Comparison of ENCODE assay signal across 20 cellular contexts in the genomic region with DNA sequence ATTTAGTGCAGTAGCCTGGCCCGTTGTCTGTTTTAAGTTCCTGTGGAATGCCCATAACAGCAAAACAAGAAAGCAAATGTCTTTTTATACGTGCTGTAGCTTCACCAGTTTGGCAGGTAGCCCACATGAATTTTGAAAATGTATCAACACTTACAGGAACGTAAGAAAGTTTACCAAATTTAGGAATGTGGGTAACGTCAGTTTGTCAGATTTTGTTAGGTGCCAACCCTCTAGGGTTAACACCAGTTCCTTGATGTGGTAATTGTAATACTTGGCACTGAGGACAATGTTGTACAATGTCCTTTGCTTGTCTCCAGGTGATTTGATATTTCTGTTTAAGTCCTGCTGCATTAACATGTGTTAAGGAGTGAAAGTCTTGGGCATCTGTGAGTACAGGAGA. TPM values are rescaled to one million over a fixed set of nuclear protein-coding genes. Genes with fewer than 3 reads are reported as not detected.
DNase-seq lines count a peak whose midpoint lies in the region; ATAC-seq and TF ChIP-seq lines count a peak whose summit lies in the region.
"Had no signal": no experiment of that assay in that cellular context is flagged by ENCODE, and none has a peak within 500 bp of the region (broad histone marks: within the 10 kb centered on the region; RNA-seq: fewer than 3 reads in every experiment).

No MANE protein-coding gene starts in this region.

- H3K4me1 Mint-ChIP-seq in activated CD8-positive, alpha-beta memory T cell treated with anti-CD3 and anti-CD28 coated beads, Interleukin-2, amount 10 ng/mL, durations not matched to agents 7 days and 5 days: peaks cover 48% of the 10 kb centered on the region
- H3K4me1 Mint-ChIP-seq in T-helper 1 cell treated with Interleukin-12 subunit alpha and Interleukin-12 subunit beta and Interleukin-4 antibody, amounts not matched to agents 30 μg/mL and 1 μg/mL, for 36 hours (ENCODE audit: low read depth): peaks cover 52% of the 10 kb centered on the region
- H3K4me1 Mint-ChIP-seq in activated naive CD8-positive, alpha-beta T cell treated with anti-CD3 and anti-CD28 coated beads, Interleukin-2, amount 50 U/mL, for 24 hours: peaks cover 73% of the 10 kb centered on the region
- H3K4me1 Mint-ChIP-seq in H9: peaks cover 40 to 43% of the 10 kb centered on the region in 2 experiments
- H3K4me1 Mint-ChIP-seq: activated B cell treated with CpG ODN at 0.5 μM for 24 hours, B cell, endodermal cell had no signal

- H2BK120ac ChIP-seq in H9 (ENCODE audit: low read depth, low read length, poor library complexity, severe bottlenecking): no peak overlapping the region

- no peak overlapping the region for H3K18ac ChIP-seq in H9 (ENCODE audit: insufficient read length, low read depth, low read length)

- CTCF ChIA-PET in activated CD8-positive, alpha-beta memory T cell treated with anti-CD3 and anti-CD28 coated beads, Interleukin-2, amount 10 ng/mL, durations not matched to agents 7 days and 5 days (lab: Charles Lee): interaction anchor here (1.0 to 1.7 kb wide), 4 partner anchors 9 to 44 kb away, joined by 3 to 4 read pairs (median 4); no protein-coding TSS in a partner anchor

- H3K27ac ChIP-seq in spleen (peak overlapping the region; percentile 5 to 93 (median 48)), H9 (ENCODE audit: insufficient read length, low read depth, low read length) (no peak overlapping the region)
- H3K27ac ChIP-seq: tibial nerve had no signal

- H3T11ph ChIP-seq in H9 (ENCODE audit: low read length): no peak overlapping the region

- no peak overlapping the region for H4K91ac ChIP-seq in H9 (ENCODE audit: insufficient read length, low read depth, low read length)

- intact Hi-C loops in spleen (cut with DNase I; ENCODE audit: low total_unique reads): no loop called here

- H2AK5ac ChIP-seq in H9 (ENCODE audit: insufficient read length, low read length): no peak overlapping the region

- H4K8ac ChIP-seq in H9 (replicated peaks; ENCODE audit: insufficient read length, low read depth, low read length): no peak overlapping the region

- H3K27me3 Mint-ChIP-seq in activated CD8-positive, alpha-beta memory T cell treated with anti-CD3 and anti-CD28 coated beads, Interleukin-2, amount 10 ng/mL, durations not matched to agents 7 days and 5 days: no peaks in the 10 kb centered on the region
- H3K27me3 Mint-ChIP-seq in T-helper 1 cell treated with Interleukin-12 subunit alpha and Interleukin-12 subunit beta and Interleukin-4 antibody, amounts not matched to agents 30 μg/mL and 1 μg/mL, for 36 hours (ENCODE audit: low read depth): no peaks in the 10 kb centered on the region
- no peaks in the 10 kb centered on the region for H3K27me3 Mint-ChIP-seq in activated naive CD8-positive, alpha-beta T cell treated with anti-CD3 and anti-CD28 coated beads, Interleukin-2, amount 50 U/mL, for 24 hours
- peaks cover 31% of the 10 kb centered on the region for H3K27me3 Mint-ChIP-seq in H9 (ENCODE audit: low read depth)

- no peak overlapping the region for H3K4me2 ChIP-seq in H9 (ENCODE audit: insufficient read depth, insufficient read length, low read length)

- H3K4me3 Mint-ChIP-seq in activated CD8-positive, alpha-beta memory T cell treated with anti-CD3 and anti-CD28 coated beads, Interleukin-2, amount 10 ng/mL, durations not matched to agents 7 days and 5 days: peak overlapping the region; percentile 4
- peak overlapping the region; percentile 84 for H3K4me3 Mint-ChIP-seq in T-helper 1 cell treated with Interleukin-12 subunit alpha and Interleukin-12 subunit beta and Interleukin-4 antibody, amounts not matched to agents 30 μg/mL and 1 μg/mL, for 36 hours
- peak overlapping the region; percentile 68 for H3K4me3 Mint-ChIP-seq in activated naive CD8-positive, alpha-beta T cell treated with anti-CD3 and anti-CD28 coated beads, Interleukin-2, amount 50 U/mL, for 24 hours
- H3K4me3 Mint-ChIP-seq in H9: no peak overlapping the region
- H3K4me3 Mint-ChIP-seq: activated B cell treated with CpG ODN at 0.5 μM for 24 hours, B cell, endodermal cell had no signal

- TF ChIP-seq POLR2A in spleen (IDR thresholded peaks at IDR 0.05): no peak

- H3K23me2 ChIP-seq in H9 (ENCODE audit: insufficient read length, low read depth, low read length, poor library complexity, severe bottlenecking): no peaks in the 10 kb centered on the region

- H3K4ac ChIP-seq in H9 (ENCODE audit: low read depth, low read length): no peak overlapping the region

- WGBS in spleen, 5 donors: 58 to 71% (median 68%) methylated on average over 4 of the region's 4 CpGs
- WGBS in H9 (ENCODE audit: extremely low coverage, insufficient read length, low lambda C conversion rate): no CpG with 5 or more reads among the region's 4 CpGs

- H3K4me1 ChIP-seq in spleen (peaks cover 0 to 41% (median 3%) of the 10 kb centered on the region in 6 donors), H9 (ENCODE audit: insufficient read depth, low read length) (peaks cover 7% of the 10 kb centered on the region; the same call in 1 of the 2 replicates)
- H3K4me1 ChIP-seq: stomach, tibial nerve had no signal

- H3K14ac ChIP-seq in H9 (ENCODE audit: insufficient read depth, low read length): no peak overlapping the region

- no peaks in the 10 kb centered on the region for H3K36me3 ChIP-seq in spleen
- H3K36me3 ChIP-seq: stomach, tibial nerve had no signal

- H2BK15ac ChIP-seq in H9 (ENCODE audit: low read depth, low read length): no peak overlapping the region

- TF ChIP-seq CTCF in spleen (IDR thresholded peaks at IDR 0.05 in 8 of 11, conservative IDR thresholded peaks at IDR 0.05 in 3 of 11) (no peak), H9 (conservative IDR thresholded peaks at IDR 0.05) (no peak)

- no peak for ATAC-seq in activated CD8-positive, alpha-beta memory T cell treated with anti-CD3 and anti-CD28 coated beads, Interleukin-2, amount 10 ng/mL, durations not matched to agents 7 days and 5 days
- ATAC-seq in activated naive CD8-positive, alpha-beta T cell treated with anti-CD3 and anti-CD28 coated beads, Interleukin-2, amount 50 U/mL, for 24 hours: peak; percentile 34

- no peak overlapping the region for H2AFZ ChIP-seq in H9 (ENCODE audit: low read length)

- H4K5ac ChIP-seq in H9 (ENCODE audit: insufficient read length, low read depth, low read length): no peak overlapping the region

- H4K20me1 ChIP-seq in H9 (ENCODE audit: control insufficient read depth, insufficient read depth, insufficient read length): no peaks in the 10 kb centered on the region

- no peaks in the 10 kb centered on the region for H3K79me1 ChIP-seq in H9 (ENCODE audit: insufficient read depth, low read depth, low read length, poor library complexity, severe bottlenecking)

- H3K79me2 ChIP-seq in H9 (ENCODE audit: insufficient read depth, low read length): no peaks in the 10 kb centered on the region

- H3K9ac ChIP-seq in H9 (ENCODE audit: extremely low read depth, insufficient read length, low read length): no peak overlapping the region

- H3K9me3 ChIP-seq in spleen: peaks cover 0 to 37% (median 22%) of the 10 kb centered on the region in 8 donors
- H3K9me3 ChIP-seq in H9 (ENCODE audit: control insufficient read depth, low read depth, low read length): peaks cover 8% of the 10 kb centered on the region

- H3K23ac ChIP-seq in H9 (ENCODE audit: insufficient read length, low read depth, low read length): no peak overlapping the region

- H2BK5ac ChIP-seq in H9 (ENCODE audit: insufficient read length, low read length): no peak overlapping the region

- H3K56ac ChIP-seq in H9 (ENCODE audit: insufficient read length, low read depth, low read length): no peak overlapping the region

- no peak overlapping the region for H2BK12ac ChIP-seq in H9 (ENCODE audit: insufficient read length, low read depth, low read length)

- no peak overlapping the region for H3K4me3 ChIP-seq in spleen
- H3K4me3 ChIP-seq: stomach, tibial nerve had no signal

- peak overlapping the region; percentile 72 for H3K27ac Mint-ChIP-seq in activated CD8-positive, alpha-beta memory T cell treated with anti-CD3 and anti-CD28 coated beads, Interleukin-2, amount 10 ng/mL, durations not matched to agents 7 days and 5 days
- H3K27ac Mint-ChIP-seq in T-helper 1 cell treated with Interleukin-12 subunit alpha and Interleukin-12 subunit beta and Interleukin-4 antibody, amounts not matched to agents 30 μg/mL and 1 μg/mL, for 36 hours: peak overlapping the region; percentile 90
- peak overlapping the region; percentile 88 for H3K27ac Mint-ChIP-seq in activated naive CD8-positive, alpha-beta T cell treated with anti-CD3 and anti-CD28 coated beads, Interleukin-2, amount 50 U/mL, for 24 hours
- H3K27ac Mint-ChIP-seq in H9: no peak overlapping the region
- H3K27ac Mint-ChIP-seq: activated B cell treated with CpG ODN at 0.5 μM for 24 hours, B cell, endodermal cell had no signal

- H3K9me3 Mint-ChIP-seq in activated CD8-positive, alpha-beta memory T cell treated with anti-CD3 and anti-CD28 coated beads, Interleukin-2, amount 10 ng/mL, durations not matched to agents 7 days and 5 days (ENCODE audit: low read depth): peaks cover 9% of the 10 kb centered on the region
- peaks cover 38% of the 10 kb centered on the region for H3K9me3 Mint-ChIP-seq in T-helper 1 cell treated with Interleukin-12 subunit alpha and Interleukin-12 subunit beta and Interleukin-4 antibody, amounts not matched to agents 30 μg/mL and 1 μg/mL, for 36 hours
- H3K9me3 Mint-ChIP-seq in activated naive CD8-positive, alpha-beta T cell treated with anti-CD3 and anti-CD28 coated beads, Interleukin-2, amount 50 U/mL, for 24 hours: peaks cover 22% of the 10 kb centered on the region
- H3K9me3 Mint-ChIP-seq in H9: peaks cover 16 to 20% of the 10 kb centered on the region in 2 experiments

- peaks cover 45% of the 10 kb centered on the region for H3K36me3 Mint-ChIP-seq in activated CD8-positive, alpha-beta memory T cell treated with anti-CD3 and anti-CD28 coated beads, Interleukin-2, amount 10 ng/mL, durations not matched to agents 7 days and 5 days
- H3K36me3 Mint-ChIP-seq in T-helper 1 cell treated with Interleukin-12 subunit alpha and Interleukin-12 subunit beta and Interleukin-4 antibody, amounts not matched to agents 30 μg/mL and 1 μg/mL, for 36 hours (ENCODE audit: low read depth): peaks cover 55% of the 10 kb centered on the region
- peaks cover 18% of the 10 kb centered on the region for H3K36me3 Mint-ChIP-seq in activated naive CD8-positive, alpha-beta T cell treated with anti-CD3 and anti-CD28 coated beads, Interleukin-2, amount 50 U/mL, for 24 hours (ENCODE audit: low read depth)
- H3K36me3 Mint-ChIP-seq in H9 (ENCODE audit: insufficient read depth in 1 of 3, low read depth in 3 of 3): peaks cover 7 to 11% (median 9%) of the 10 kb centered on the region in 3 experiments

- no peak overlapping the region for H2BK20ac ChIP-seq in H9 (ENCODE audit: low read depth, low read length, poor library complexity, severe bottlenecking)

- H3K27me3 ChIP-seq in spleen (replicated peaks in 1 of 7) (no peaks in the 10 kb centered on the region), H9 (ENCODE audit: insufficient read depth, low read length) (no peaks in the 10 kb centered on the region)
- H3K27me3 ChIP-seq: stomach, tibial nerve had no signal

- DNase-seq in activated CD8-positive, alpha-beta memory T cell treated with anti-CD3 and anti-CD28 coated beads, Interleukin-2, amount 10 ng/mL, durations not matched to agents 7 days and 5 days: no peak
- no peak for DNase-seq in activated CD8-positive, alpha-beta memory T cell treated with anti-CD3 and anti-CD28 coated beads for 24 hours
- DNase-seq in activated naive CD8-positive, alpha-beta T cell treated with anti-CD3 and anti-CD28 coated beads, Interleukin-2, amount 50 U/mL, for 24 hours: no peak
- DNase-seq in spleen: no peak
- no peak for DNase-seq in iPS-NIHi7 (ENCODE audit: extremely low spot score)
- no peak for DNase-seq in foreskin melanocyte
- no peak for DNase-seq in H9
- DNase-seq: activated B cell treated with CpG ODN at 0.5 μM for 24 hours; DND-41; endodermal cell; KG1; kidney glomerular epithelial cell; NCI-H774; stimulated activated CD4-positive, alpha-beta T cell treated with anti-CD3 and anti-CD28 coated beads, Interleukin-4, amount 100 ng/mL, for 24 hours; stomach had no signal

RNA-seq across cellular contexts. Expression of gene GIMAP4, which starts 3.1 kb away (rescaled TPM):
- 100 to 1,000 TPM in 1 of 2 experiments, 10 to 100 TPM in 1; 60.5 to 145 TPM for total RNA-seq in activated CD8-positive, alpha-beta memory T cell treated with anti-CD3 and anti-CD28 coated beads, Interleukin-2, amount 10 ng/mL, durations not matched to agents 7 days and 5 days
- total RNA-seq in spleen: 100 to 1,000 TPM; 112 to 214 (median 172) TPM
- 10 to 100 TPM; 35.9 to 86.8 (median 60.4) TPM for polyA plus RNA-seq in spleen
- not detected in 2 replicates for total RNA-seq in H9 (2021)
- total RNA-seq: fibroblast of lung, OCI-LY7 had no signal
- polyA plus RNA-seq: fibroblast of lung had no signal

RNA-seq across cellular contexts. Expression of gene GIMAP7, which starts 49.4 kb away (rescaled TPM):
- 10 to 100 TPM; 49.9 to 89.7 TPM for total RNA-seq in activated CD8-positive, alpha-beta memory T cell treated with anti-CD3 and anti-CD28 coated beads, Interleukin-2, amount 10 ng/mL, durations not matched to agents 7 days and 5 days
- total RNA-seq in spleen: 100 to 1,000 TPM in 5 of 7 donors, 10 to 100 TPM in 2; 71.2 to 137 (median 102) TPM
- polyA plus RNA-seq in spleen: 100 to 1,000 TPM in 1 of 3 donors, 10 to 100 TPM in 2; 48.7 to 103 (median 68.0) TPM
- not detected in 2 replicates for total RNA-seq in H9 (2021)
- total RNA-seq: activated B cell treated with CpG ODN at 0.5 μM for 24 hours, endodermal cell, fibroblast of lung, OCI-LY7 had no signal
- polyA plus RNA-seq: fibroblast of lung had no signal

Comparison
In these comparisons a context has a peak if more than half of its experiments do, and no peak if none do; other contexts are left out.
1. H3K27ac Mint-ChIP-seq: peak in activated CD8-positive, alpha-beta memory T cell treated with anti-CD3 and anti-CD28 coated beads, Interleukin-2, amount 10 ng/mL, durations not matched to agents 7 days and 5 days (single experiment), T-helper 1 cell treated with Interleukin-12 subunit alpha and Interleukin-12 subunit beta and Interleukin-4 antibody, amounts not matched to agents 30 μg/mL and 1 μg/mL, for 36 hours (single experiment) and activated naive CD8-positive, alpha-beta T cell treated with anti-CD3 and anti-CD28 coated beads, Interleukin-2, amount 50 U/mL, for 24 hours (single experiment); none in H9 (0 of 3).
2. H3K4me3 Mint-ChIP-seq: peak in activated CD8-positive, alpha-beta memory T cell treated with anti-CD3 and anti-CD28 coated beads, Interleukin-2, amount 10 ng/mL, durations not matched to agents 7 days and 5 days (single experiment), T-helper 1 cell treated with Interleukin-12 subunit alpha and Interleukin-12 subunit beta and Interleukin-4 antibody, amounts not matched to agents 30 μg/mL and 1 μg/mL, for 36 hours (single experiment) and activated naive CD8-positive, alpha-beta T cell treated with anti-CD3 and anti-CD28 coated beads, Interleukin-2, amount 50 U/mL, for 24 hours (single experiment); none in H9 (0 of 2).
3. RNA of gene GIMAP4, which starts 3.1 kb away (total RNA-seq): 112 to 214 TPM in spleen and 60.5 to 145 TPM in activated CD8-positive, alpha-beta memory T cell treated with anti-CD3 and anti-CD28 coated beads, Interleukin-2, amount 10 ng/mL, durations not matched to agents 7 days and 5 days; not detected in H9; every median in the first group is over 10 times any median in the second.
4. RNA of gene GIMAP7, which starts 49.4 kb away (total RNA-seq): 71.2 to 137 TPM in spleen and 49.9 to 89.7 TPM in activated CD8-positive, alpha-beta memory T cell treated with anti-CD3 and anti-CD28 coated beads, Interleukin-2, amount 10 ng/mL, durations not matched to agents 7 days and 5 days; not detected in H9; every median in the first group is over 10 times any median in the second.